29 cellular contexts compared by ENCODE assay signal in genomic region chr11:69902337-69902736, GRCh38.
"Had no signal": no experiment of that assay in that cellular context is flagged by ENCODE, and none has a peak within 500 bp of the region (broad histone marks: within the 10 kb centered on the region; RNA-seq: fewer than 3 reads in every experiment).

No MANE protein-coding gene starts in this region.

- H3K4me3 Mint-ChIP-seq: activated B cell treated with CpG ODN at 0.5 μM for 24 hours; activated CD4-positive, alpha-beta T cell treated with anti-CD3 and anti-CD28 coated beads, Interleukin-2, amount 10 ng/mL, durations not matched to agents 24 days and 14 days; activated naive CD8-positive, alpha-beta T cell treated with anti-CD3 and anti-CD28 coated beads, Interleukin-2, amount 10 ng/mL, durations not matched to agents 7 days and 5 days; activated T-helper 17 cell treated with anti-CD3 and anti-CD28 coated beads, Interleukin-2, amount 50 U/mL, for 72 hours; T-cell had no signal

- H3K4me1 Mint-ChIP-seq: activated B cell treated with CpG ODN at 0.5 μM for 24 hours; activated CD4-positive, alpha-beta T cell treated with anti-CD3 and anti-CD28 coated beads, Interleukin-2, amount 10 ng/mL, durations not matched to agents 24 days and 14 days; activated naive CD8-positive, alpha-beta T cell treated with anti-CD3 and anti-CD28 coated beads, Interleukin-2, amount 10 ng/mL, durations not matched to agents 7 days and 5 days; activated T-helper 17 cell treated with anti-CD3 and anti-CD28 coated beads, Interleukin-2, amount 50 U/mL, for 72 hours; T-cell had no signal

- H3K36me3 Mint-ChIP-seq: activated naive CD8-positive, alpha-beta T cell treated with anti-CD3 and anti-CD28 coated beads, Interleukin-2, amount 10 ng/mL, durations not matched to agents 7 days and 5 days; T-cell had no signal

- H3K4me3 ChIP-seq: adrenal gland, breast epithelium, SK-N-MC had no signal

- H3K36me3 ChIP-seq: adrenal gland, breast epithelium had no signal

- DNase-seq: activated B cell treated with CpG ODN at 0.5 μM for 24 hours; activated CD4-positive, alpha-beta T cell treated with anti-CD3 and anti-CD28 coated beads for 1 hour; activated CD4-positive, alpha-beta T cell treated with anti-CD3 and anti-CD28 coated beads, Interleukin-2, amount 10 ng/mL, durations not matched to agents 24 days and 14 days; activated CD4-positive, alpha-beta T cell treated with anti-CD3 and anti-CD28 coated beads, Interleukin-2, amount 50 U/mL, for 48 hours; activated CD8-positive, alpha-beta memory T cell treated with anti-CD3 and anti-CD28 coated beads for 24 hours; activated naive CD4-positive, alpha-beta T cell treated with anti-CD3 and anti-CD28 coated beads, Interleukin-2, amount 50 U/mL, for 16 hours; activated naive CD8-positive, alpha-beta T cell treated with anti-CD3 and anti-CD28 coated beads, Interleukin-2, amount 10 ng/mL, durations not matched to agents 7 days and 5 days; activated T-cell treated with anti-CD3 and anti-CD28 coated beads, Interleukin-2, amount 50 U/mL, for 48 hours; adrenal gland; anterior cingulate cortex; caudate nucleus; KG1; NCI-H1092; NCI-H1417; NCI-H1694; NCI-H2029; NCI-H2107; NCI-H345; NCI-H510A treated with DMSO at 0.1 percent for 48 hours; NCI-H69; NK-92 treated with Interleukin-12 subunit alpha and Interleukin-12 subunit beta, amount 100 ng/mL, for 24 hours; PC-3; T-cell; T-helper 2 cell; T1000 had no signal

- H3K9me3 Mint-ChIP-seq: activated B cell treated with CpG ODN at 0.5 μM for 24 hours; activated CD4-positive, alpha-beta T cell treated with anti-CD3 and anti-CD28 coated beads, Interleukin-2, amount 10 ng/mL, durations not matched to agents 24 days and 14 days; activated naive CD8-positive, alpha-beta T cell treated with anti-CD3 and anti-CD28 coated beads, Interleukin-2, amount 10 ng/mL, durations not matched to agents 7 days and 5 days; activated T-helper 17 cell treated with anti-CD3 and anti-CD28 coated beads, Interleukin-2, amount 50 U/mL, for 72 hours; T-cell had no signal

- H3K27me3 Mint-ChIP-seq: activated CD4-positive, alpha-beta T cell treated with anti-CD3 and anti-CD28 coated beads, Interleukin-2, amount 10 ng/mL, durations not matched to agents 24 days and 14 days had no signal

- H3K27me3 ChIP-seq: adrenal gland, breast epithelium had no signal

- H3K9me3 ChIP-seq: adrenal gland, breast epithelium had no signal

- H3K27ac ChIP-seq: adrenal gland, breast epithelium, SK-N-MC had no signal

- ATAC-seq: activated T-helper 17 cell treated with anti-CD3 and anti-CD28 coated beads, Interleukin-2, amount 50 U/mL, for 72 hours; PC-3; T-cell had no signal

- H3K4me1 ChIP-seq: breast epithelium had no signal

- FAIRE-seq: TTC549 had no signal
